In genomic region chr11:8872017-8872416, GRCh38 we compare ENCODE assay signal across 13 cellular contexts. TPM values are rescaled to one million over a fixed set of nuclear protein-coding genes. Genes with fewer than 3 reads are reported as not detected.
DNase-seq lines count a peak whose midpoint lies in the region; ATAC-seq and TF ChIP-seq lines count a peak whose summit lies in the region.
"Had no signal": no experiment of that assay in that cellular context is flagged by ENCODE, and none has a peak within 500 bp of the region (broad histone marks: within the 10 kb centered on the region; RNA-seq: fewer than 3 reads in every experiment).

No MANE protein-coding gene starts in this region.

- no peaks in the 10 kb centered on the region for H3K9me2 ChIP-seq in GM23248 (ENCODE audit: insufficient read depth)

- in situ Hi-C loops in GM23248 (cut with MboI) = no loop called here

- peaks cover 36% of the 10 kb centered on the region for H3K27me3 Mint-ChIP-seq in activated CD4-positive, alpha-beta memory T cell treated with anti-CD3 and anti-CD28 coated beads for 36 hours

- H3F3A ChIP-seq in GM23248 (ENCODE audit: insufficient read depth) = peaks cover 39% of the 10 kb centered on the region

- H3K4me1 ChIP-seq in GM23248 (ENCODE audit: insufficient read depth) (peaks cover 37% of the 10 kb centered on the region), Peyer's patch (peaks cover 0 to 11% (median 4%) of the 10 kb centered on the region in 4 donors), iPS-18a (ENCODE audit: control insufficient read depth, low read depth, low read length) (peaks cover 18% of the 10 kb centered on the region), rectal smooth muscle tissue (ENCODE audit: control insufficient read depth, insufficient read depth, low read length) (peaks cover 12% of the 10 kb centered on the region)
- H3K4me1 ChIP-seq: parathyroid adenoma had no signal

- H3K79me2 ChIP-seq in GM23248 (ENCODE audit: insufficient read depth) = peaks cover 16% of the 10 kb centered on the region
- H3K79me2 ChIP-seq: parathyroid adenoma had no signal

- H3K9me3 Mint-ChIP-seq in activated CD4-positive, alpha-beta memory T cell treated with anti-CD3 and anti-CD28 coated beads for 36 hours = no peaks in the 10 kb centered on the region

- ATAC-seq in HG02763 (IDR thresholded peaks at IDR 0.05; ENCODE audit: unreplicated experiment) (no peak), GM19351 (IDR thresholded peaks at IDR 0.05; ENCODE audit: unreplicated experiment) (no peak), HG03521 (IDR thresholded peaks at IDR 0.05; ENCODE audit: unreplicated experiment) (no peak)
- ATAC-seq: activated CD8-positive, alpha-beta memory T cell treated with anti-CD3 and anti-CD28 coated beads, Interleukin-2, amount 10 ng/mL, durations not matched to agents 7 days and 5 days had no signal

- no peaks in the 10 kb centered on the region for H3K9me3 ChIP-seq in GM23248 (ENCODE audit: low read depth)
- H3K9me3 ChIP-seq in Peyer's patch = no peaks in the 10 kb centered on the region
- no peaks in the 10 kb centered on the region for H3K9me3 ChIP-seq in iPS-18a (ENCODE audit: control insufficient read depth, low read depth, low read length)
- H3K9me3 ChIP-seq: BLaER1 treated with 17β-estradiol and CSF1 and Interleukin-3, amounts not matched to agents 10 nM and 100 nM had no signal

- H3K4me2 ChIP-seq in GM23248 (ENCODE audit: unreplicated experiment) = peak overlapping the region; percentile 96

- H3K27ac ChIP-seq in GM23248 = peak overlapping the region; percentile 85
- peak overlapping the region in 3 of 4 donors; percentile 2 to 88 (median 10) for H3K27ac ChIP-seq in Peyer's patch
- H3K27ac ChIP-seq in iPS-18a (ENCODE audit: low read length) = no peak overlapping the region
- peak overlapping the region; percentile 87 for H3K27ac ChIP-seq in rectal smooth muscle tissue (ENCODE audit: low read depth, low read length)
- H3K27ac ChIP-seq: BLaER1 treated with 17β-estradiol and CSF1 and Interleukin-3, amounts not matched to agents 10 nM and 100 nM; parathyroid adenoma had no signal

- no peaks in the 10 kb centered on the region for H3K36me3 ChIP-seq in GM23248 (ENCODE audit: low read depth)
- H3K36me3 ChIP-seq in Peyer's patch = no peaks in the 10 kb centered on the region
- no peaks in the 10 kb centered on the region for H3K36me3 ChIP-seq in iPS-18a (ENCODE audit: control insufficient read depth, low read depth, low read length)
- no peaks in the 10 kb centered on the region for H3K36me3 ChIP-seq in rectal smooth muscle tissue (ENCODE audit: control insufficient read depth, insufficient read depth, low read length)
- H3K36me3 ChIP-seq: BLaER1 treated with 17β-estradiol and CSF1 and Interleukin-3, amounts not matched to agents 10 nM and 100 nM had no signal

- peaks cover 6% of the 10 kb centered on the region for H3K4me1 Mint-ChIP-seq in activated CD4-positive, alpha-beta memory T cell treated with anti-CD3 and anti-CD28 coated beads for 36 hours (ENCODE audit: low read depth)

- no peaks in the 10 kb centered on the region for H3K36me3 Mint-ChIP-seq in activated CD4-positive, alpha-beta memory T cell treated with anti-CD3 and anti-CD28 coated beads for 36 hours
- H3K36me3 Mint-ChIP-seq: activated CD8-positive, alpha-beta memory T cell treated with anti-CD3 and anti-CD28 coated beads, Interleukin-2, amount 10 ng/mL, durations not matched to agents 7 days and 5 days had no signal

- H3K27me3 ChIP-seq in GM23248 (replicated peaks; ENCODE audit: insufficient read depth) (no peaks in the 10 kb centered on the region), Peyer's patch (no peaks in the 10 kb centered on the region), iPS-18a (ENCODE audit: control insufficient read depth, insufficient read depth, low read length) (no peaks in the 10 kb centered on the region), rectal smooth muscle tissue (ENCODE audit: control insufficient read depth, insufficient read depth, low read length) (no peaks in the 10 kb centered on the region)

- no peak for TF ChIP-seq POLR2A in Peyer's patch (IDR thresholded peaks at IDR 0.05)

- H3K27ac Mint-ChIP-seq in activated CD4-positive, alpha-beta memory T cell treated with anti-CD3 and anti-CD28 coated beads for 36 hours = no peak overlapping the region
- H3K27ac Mint-ChIP-seq: activated CD8-positive, alpha-beta memory T cell treated with anti-CD3 and anti-CD28 coated beads, Interleukin-2, amount 10 ng/mL, durations not matched to agents 7 days and 5 days had no signal

- H3K9ac ChIP-seq in GM23248 = peak overlapping the region; percentile 80
- no peak overlapping the region for H3K9ac ChIP-seq in iPS-18a (ENCODE audit: low read length)
- no peak overlapping the region for H3K9ac ChIP-seq in rectal smooth muscle tissue (ENCODE audit: low read length)
- H3K9ac ChIP-seq: parathyroid adenoma had no signal

- peak overlapping the region; percentile 87 for H2AFZ ChIP-seq in GM23248

- H3K4me3 ChIP-seq in GM23248 (peak overlapping the region; percentile 79), Peyer's patch (no peak overlapping the region), iPS-18a (ENCODE audit: low read length) (peak overlapping the region; percentile 62), rectal smooth muscle tissue (ENCODE audit: low read length) (no peak overlapping the region)

- CTCF ChIA-PET in activated CD4-positive, alpha-beta memory T cell treated with anti-CD3 and anti-CD28 coated beads for 36 hours (lab: Charles Lee) = no interaction called here

- WGBS in GM23248 (ENCODE audit: low coverage in 1 of 2, low lambda C conversion rate in 2 of 2, missing lambda C conversion rate in 2 of 2), 2 experiments = 63 to 64% methylated on average over 6 of the region's 6 CpGs

- H3K4me3 Mint-ChIP-seq in activated CD4-positive, alpha-beta memory T cell treated with anti-CD3 and anti-CD28 coated beads for 36 hours = no peak overlapping the region

- intact Hi-C loops in activated CD4-positive, alpha-beta memory T cell treated with anti-CD3 and anti-CD28 coated beads for 36 hours (cut with micrococcal nuclease) = no loop called here

- no peaks in the 10 kb centered on the region for H4K20me1 ChIP-seq in GM23248 (ENCODE audit: insufficient read depth)

- DNase-seq in GM23248 (peak; percentile 13), Peyer's patch (no peak)
- no peak for DNase-seq in activated CD4-positive, alpha-beta memory T cell treated with anti-CD3 and anti-CD28 coated beads for 36 hours
- DNase-seq: activated CD8-positive, alpha-beta memory T cell treated with anti-CD3 and anti-CD28 coated beads, Interleukin-2, amount 10 ng/mL, durations not matched to agents 7 days and 5 days; stimulated activated CD4-positive, alpha-beta T cell treated with anti-CD3 and anti-CD28 coated beads, Interleukin-2, amount 100 ng/mL, for 48 hours; stimulated activated naive CD4-positive, alpha-beta T cell had no signal

- POLR2A ChIA-PET in activated CD4-positive, alpha-beta memory T cell treated with anti-CD3 and anti-CD28 coated beads for 36 hours (lab: Charles Lee) = no interaction called here

- TF ChIP-seq CTCF in Peyer's patch (IDR thresholded peaks at IDR 0.05) = no peak

RNA-seq across cellular contexts. Expression of gene AKIP1, which starts 39.0 kb away (rescaled TPM):
- 49.6 and 58.4 TPM in 2 replicates for total RNA-seq in GM23248 (2014; rRNA removed; shearing (Covaris generic))
- 41.1 and 42.8 TPM in 2 replicates for polyA plus RNA-seq in GM23248 (2016; fragmentation: Nextera tagmentation; extraction: Ambion mirVana)
- 10 to 100 TPM in 2 of 4 donors, 1 to 10 TPM in 2; 8.6 to 21.7 (median 12.5) TPM for total RNA-seq in Peyer's patch
- total RNA-seq in activated CD4-positive, alpha-beta memory T cell treated with anti-CD3 and anti-CD28 coated beads for 36 hours = 10 to 100 TPM; 37.9 to 39.9 TPM

Comparison
In these comparisons a context has a peak if more than half of its experiments do, and no peak if none do; other contexts are left out.
1. H3K4me3 ChIP-seq: peak in GM23248 (single experiment) and iPS-18a (single experiment); none in Peyer's patch (0 of 4) and rectal smooth muscle tissue (single experiment).